Comparison of ENCODE assay signal across 8 cellular contexts in the genomic region with DNA sequence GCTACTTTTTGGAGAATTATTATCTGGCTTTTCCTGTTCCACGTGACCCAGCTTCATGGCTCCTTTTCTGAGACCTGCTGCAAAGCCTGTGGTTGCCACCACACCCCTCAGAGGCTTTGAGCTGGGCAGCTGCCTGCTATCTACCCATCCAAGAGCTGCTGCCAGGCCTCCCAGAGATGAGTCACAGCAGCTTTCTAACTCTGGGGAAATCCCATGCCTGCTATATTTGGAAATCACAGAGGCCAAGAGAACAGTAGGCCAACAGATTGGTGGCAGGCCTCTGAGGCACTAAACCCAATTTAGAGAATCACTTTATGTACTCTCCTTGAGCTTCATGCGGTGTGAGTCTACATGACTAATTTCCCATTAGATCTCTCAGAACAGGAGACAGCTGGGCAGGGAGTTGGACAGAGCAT. TPM values are rescaled to one million over a fixed set of nuclear protein-coding genes. Genes with fewer than 3 reads are reported as not detected.
A peak's percentile ranks its signal among the peaks of the same experiment; 100 is the strongest.
DNase-seq lines count a peak whose midpoint lies in the region; ATAC-seq, FAIRE-seq and TF ChIP-seq lines count a peak whose summit lies in the region.

No MANE protein-coding gene starts in this region.

- H3K27ac ChIP-seq in astrocyte (ENCODE audit: low read depth, low read length) (peak overlapping the region; percentile 34), neural progenitor cell (no peak overlapping the region)

- peak; percentile 99 for ATAC-seq in GM19397 (IDR thresholded peaks at IDR 0.05; ENCODE audit: unreplicated experiment)
- ATAC-seq in HG03378 (IDR thresholded peaks at IDR 0.05; ENCODE audit: unreplicated experiment), result peak; percentile 99

- H3K4me1 Mint-ChIP-seq in Caco-2 (ENCODE audit: low read depth, unreplicated experiment), result peaks cover 9% of the 10 kb centered on the region
- H3K4me1 Mint-ChIP-seq in astrocyte (ENCODE audit: low read depth, unreplicated experiment), result peaks cover 19% of the 10 kb centered on the region
- no peaks in the 10 kb centered on the region for H3K4me1 Mint-ChIP-seq in neural progenitor cell

- peak overlapping the region; percentile 45 for H3K27ac Mint-ChIP-seq in Caco-2 (ENCODE audit: unreplicated experiment)
- peak overlapping the region; percentile 67 for H3K27ac Mint-ChIP-seq in astrocyte (ENCODE audit: unreplicated experiment)
- H3K27ac Mint-ChIP-seq in neural progenitor cell, result no peak overlapping the region

- peak; percentile 93 for FAIRE-seq in astrocyte (lab: Jason Lieb, UNC)
- peak; percentile 99 for FAIRE-seq in islet of Langerhans (lab: Jason Lieb, UNC)

- H3K9ac ChIP-seq in astrocyte (ENCODE audit: low read length), result no peak overlapping the region
- H3K9ac ChIP-seq in neural progenitor cell, result no peak overlapping the region

- H3K27me3 Mint-ChIP-seq in Caco-2 (ENCODE audit: insufficient read depth, unreplicated experiment) (no peaks in the 10 kb centered on the region), astrocyte (ENCODE audit: low read depth, unreplicated experiment) (no peaks in the 10 kb centered on the region), neural progenitor cell (ENCODE audit: insufficient read depth, low read depth) (no peaks in the 10 kb centered on the region)

- H3K4me3 ChIP-seq in Caco-2 (ENCODE audit: low read depth, low read length) (no peak overlapping the region), astrocyte (ENCODE audit: insufficient read depth, low read depth, low read length) (no peak overlapping the region), neural progenitor cell (no peak overlapping the region)

- no TSS peak for BruUV-seq in Caco-2 (replicated peaks; lab: Mats Ljungman, UMichigan)

- CTCF ChIA-PET in Caco-2 (lab: Charles Lee), result no interaction called here

- H3K4me2 ChIP-seq in astrocyte (ENCODE audit: low read length), result peak overlapping the region; percentile 9
- no peak overlapping the region for H3K4me2 ChIP-seq in neural progenitor cell

- intact Hi-C loops in Caco-2 (cut with micrococcal nuclease; ENCODE audit: unreplicated experiment), result no loop called here

- H3K9me3 Mint-ChIP-seq in Caco-2 (ENCODE audit: unreplicated experiment), result no peaks in the 10 kb centered on the region
- no peaks in the 10 kb centered on the region for H3K9me3 Mint-ChIP-seq in astrocyte (ENCODE audit: unreplicated experiment)
- no peaks in the 10 kb centered on the region for H3K9me3 Mint-ChIP-seq in neural progenitor cell

- H4K20me1 ChIP-seq in astrocyte (ENCODE audit: insufficient read depth, low read length) (no peaks in the 10 kb centered on the region), neural progenitor cell (ENCODE audit: low read depth) (no peaks in the 10 kb centered on the region)

- H3K9me3 ChIP-seq in Caco-2 (no peaks in the 10 kb centered on the region), astrocyte (ENCODE audit: insufficient read depth, low read depth, low read length) (no peaks in the 10 kb centered on the region), neural progenitor cell (ENCODE audit: low read depth) (no peaks in the 10 kb centered on the region)

- no peaks in the 10 kb centered on the region for H3F3A ChIP-seq in neural progenitor cell (ENCODE audit: low read depth)

- H3K36me3 Mint-ChIP-seq in Caco-2 (ENCODE audit: insufficient read depth, unreplicated experiment), result peaks cover 5% of the 10 kb centered on the region
- peaks cover 3% of the 10 kb centered on the region for H3K36me3 Mint-ChIP-seq in astrocyte (ENCODE audit: low read depth, unreplicated experiment)
- peaks cover 6% of the 10 kb centered on the region for H3K36me3 Mint-ChIP-seq in neural progenitor cell

- H2AFZ ChIP-seq in astrocyte (ENCODE audit: low read depth, low read length) (no peak overlapping the region), neural progenitor cell (replicated peaks) (no peak overlapping the region)

- POLR2A ChIA-PET in Caco-2 (lab: Charles Lee), result interaction anchor here (0.6 kb wide), 1 partner anchor 37 kb away, joined by 4 read pairs; no protein-coding TSS in a partner anchor

- H3K79me2 ChIP-seq in astrocyte (ENCODE audit: insufficient read depth, low read length), result no peaks in the 10 kb centered on the region
- no peaks in the 10 kb centered on the region for H3K79me2 ChIP-seq in neural progenitor cell (ENCODE audit: low read depth)

- H3K36me3 ChIP-seq in Caco-2 (ENCODE audit: control insufficient read depth, insufficient read depth, low read length) (no peaks in the 10 kb centered on the region), astrocyte (ENCODE audit: insufficient read depth, low read length) (no peaks in the 10 kb centered on the region), neural progenitor cell (peaks cover 6% of the 10 kb centered on the region)

- H3K4me1 ChIP-seq in Caco-2 (no peaks in the 10 kb centered on the region), astrocyte (ENCODE audit: insufficient read depth, low read length) (peaks cover 10% of the 10 kb centered on the region), neural progenitor cell (no peaks in the 10 kb centered on the region)

- peak in 1 of 2 experiments; percentile 9 for DNase-seq in Caco-2
- peak; percentile 77 to 89 for DNase-seq in SHP77 (lab: John Stamatoyannopoulos, UW)
- peak; percentile 90 for DNase-seq in astrocyte (ENCODE audit: low read depth)
- peak; percentile 1 for DNase-seq in stimulated activated CD4-positive, alpha-beta T cell treated with anti-CD3 and anti-CD28 coated beads, Interleukin-2, amount 100 ng/mL, for 4 hours (ENCODE audit: low read depth)
- DNase-seq in neural progenitor cell (ENCODE audit: low spot score), result no peak

- H3K4me3 Mint-ChIP-seq in Caco-2 (ENCODE audit: unreplicated experiment) (no peak overlapping the region), astrocyte (ENCODE audit: unreplicated experiment) (peak overlapping the region; percentile 14), neural progenitor cell (no peak overlapping the region)

- H3K27me3 ChIP-seq in Caco-2 (replicated peaks; ENCODE audit: control insufficient read depth, insufficient read depth, low read length), result no peaks in the 10 kb centered on the region
- no peaks in the 10 kb centered on the region for H3K27me3 ChIP-seq in astrocyte (ENCODE audit: insufficient read depth, low read length)
- no peaks in the 10 kb centered on the region for H3K27me3 ChIP-seq in neural progenitor cell

- TF ChIP-seq CTCF in Caco-2 (IDR thresholded peaks at IDR 0.05; ENCODE audit: insufficient read depth in 1 of 2, low read depth in 1 of 2, low read length in 1 of 2, severe bottlenecking in 1 of 2, unreplicated experiment in 1 of 2), result no peak
- TF ChIP-seq CTCF in astrocyte (IDR thresholded peaks at IDR 0.05; ENCODE audit: insufficient read depth, low read depth, low read length), result no peak
- no peak for TF ChIP-seq CTCF in neural progenitor cell (IDR thresholded peaks at IDR 0.05)

RNA-seq across cellular contexts. Expression of a gene that starts 35.2 kb away (rescaled TPM):
- 56.2 and 59.2 TPM in 2 replicates for total RNA-seq in Caco-2 (2022)
- 33.4 and 38.3 TPM in 2 replicates for total RNA-seq in astrocyte
- total RNA-seq in neural progenitor cell (ENCODE audit: low replicate concordance), result 74.1 and 169 TPM in 2 replicates
